In the genomic region with DNA sequence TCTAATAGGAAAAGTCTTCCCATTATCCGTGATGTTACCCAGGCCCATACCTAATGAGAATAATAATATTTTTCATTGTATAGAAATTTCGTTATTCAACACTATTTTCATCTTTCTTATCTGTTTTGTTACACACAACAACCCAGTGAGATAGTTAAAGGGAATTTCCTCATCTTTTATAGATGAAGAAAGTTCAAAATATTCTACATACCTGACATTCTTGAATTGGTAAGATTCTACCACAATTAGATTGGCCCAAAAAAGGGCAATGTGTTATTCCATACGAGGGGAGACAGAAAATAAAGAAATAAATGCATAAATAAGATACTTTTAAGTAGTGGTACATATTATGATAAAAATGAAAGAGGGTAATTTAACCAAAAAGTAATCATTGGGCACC, we compare ENCODE assay signal across 22 cellular contexts.
DNase-seq lines count a peak whose midpoint lies in the region; ATAC-seq and TF ChIP-seq lines count a peak whose summit lies in the region.
"Had no signal": no experiment of that assay in that cellular context is flagged by ENCODE, and none has a peak within 500 bp of the region (broad histone marks: within the 10 kb centered on the region; RNA-seq: fewer than 3 reads in every experiment).

No MANE protein-coding gene starts in this region.

- TF ChIP-seq CTCF in left ventricle myocardium inferior (IDR thresholded peaks at IDR 0.05; ENCODE audit: borderline replicate concordance) (no peak), fibroblast of pulmonary artery (IDR thresholded peaks at IDR 0.05; ENCODE audit: low read length, missing control alignments) (no peak), osteoblast (IDR thresholded peaks at IDR 0.05; ENCODE audit: extremely low read depth, low read depth, low read length) (no peak)
- TF ChIP-seq CTCF in CD4-positive, alpha-beta T cell (IDR thresholded peaks at IDR 0.05), result no peak

- no peaks in the 10 kb centered on the region for H3K36me3 Mint-ChIP-seq in CD4-positive, alpha-beta T cell (ENCODE audit: low read depth)
- H3K36me3 Mint-ChIP-seq: CD8-positive, alpha-beta T cell had no signal

- DNase-seq in left ventricle myocardium inferior, result no peak
- DNase-seq in cardiac septum (ENCODE audit: low spot score), result no peak
- DNase-seq in fibroblast of pulmonary artery (ENCODE audit: low read depth), result peak; percentile 25
- DNase-seq in osteoblast (ENCODE audit: insufficient read length, low spot score, missing footprints), result no peak
- no peak for DNase-seq in NOMO-1 (lab: John Stamatoyannopoulos, UW; ENCODE audit: unreplicated experiment in 2 of 2)
- no peak for DNase-seq in CD4-positive, alpha-beta T cell
- DNase-seq in H7, result no peak
- DNase-seq: 8988T; Calu3; CD8-positive, alpha-beta T cell; DMS153; GDM1; HCEC 1CT; KG1; NCI-H1105; NCI-H1694; NCI-H2081; NCI-H2171 treated with DMSO at 0.1 percent for 48 hours; NCI-H446; NCI-H526 had no signal

- H3K9me3 ChIP-seq in left ventricle myocardium inferior (replicated peaks), result no peaks in the 10 kb centered on the region
- no peaks in the 10 kb centered on the region for H3K9me3 ChIP-seq in osteoblast (ENCODE audit: low read depth, low read length)
- no peaks in the 10 kb centered on the region for H3K9me3 ChIP-seq in CD4-positive, alpha-beta T cell (ENCODE audit: control insufficient read depth, low read length)
- H3K9me3 ChIP-seq: BLaER1 treated with 17β-estradiol and CSF1 and Interleukin-3, amounts not matched to agents 10 nM and 100 nM had no signal

- no peak overlapping the region for H3K27ac Mint-ChIP-seq in CD4-positive, alpha-beta T cell
- H3K27ac Mint-ChIP-seq: CD8-positive, alpha-beta T cell had no signal

- no peak overlapping the region for H2AFZ ChIP-seq in osteoblast (ENCODE audit: low read length)

- H3K4me2 ChIP-seq in osteoblast (ENCODE audit: insufficient read depth, low read length), result no peak overlapping the region
- H3K4me2 ChIP-seq: BLaER1 treated with 17β-estradiol and CSF1 and Interleukin-3, amounts not matched to agents 10 nM and 100 nM; GM23338 had no signal

- H3K4me3 ChIP-seq in left ventricle myocardium inferior, result no peak overlapping the region
- H3K4me3 ChIP-seq in fibroblast of pulmonary artery (replicated peaks; ENCODE audit: low read depth, low read length), result no peak overlapping the region
- no peak overlapping the region for H3K4me3 ChIP-seq in osteoblast (ENCODE audit: insufficient read depth, low read length)
- H3K4me3 ChIP-seq in H7 (ENCODE audit: insufficient read depth, low read depth, low read length), result no peak overlapping the region
- H3K4me3 ChIP-seq: BLaER1 treated with 17β-estradiol and CSF1 and Interleukin-3, amounts not matched to agents 10 nM and 100 nM; GM23338 had no signal

- no peak overlapping the region for H3K4me3 Mint-ChIP-seq in CD4-positive, alpha-beta T cell
- H3K4me3 Mint-ChIP-seq: CD8-positive, alpha-beta T cell; GM23338 had no signal

- POLR2A ChIA-PET in CD4-positive, alpha-beta T cell (lab: Charles Lee), result no interaction called here

- no peaks in the 10 kb centered on the region for H4K20me1 ChIP-seq in osteoblast (ENCODE audit: insufficient read depth, low read length)
- H4K20me1 ChIP-seq: BLaER1 treated with 17β-estradiol and CSF1 and Interleukin-3, amounts not matched to agents 10 nM and 100 nM had no signal

- no peaks in the 10 kb centered on the region for H3K9me3 Mint-ChIP-seq in CD4-positive, alpha-beta T cell
- H3K9me3 Mint-ChIP-seq: CD8-positive, alpha-beta T cell; GM23338 had no signal

- H3K4me1 Mint-ChIP-seq in CD4-positive, alpha-beta T cell (ENCODE audit: low read depth), result no peaks in the 10 kb centered on the region

- no peaks in the 10 kb centered on the region for H3K27me3 Mint-ChIP-seq in CD4-positive, alpha-beta T cell

- no peaks in the 10 kb centered on the region for H3K79me2 ChIP-seq in osteoblast (ENCODE audit: insufficient read depth, low read length)

- CTCF ChIA-PET in CD4-positive, alpha-beta T cell (lab: Charles Lee), result no interaction called here

- no peak for ATAC-seq in CD4-positive, alpha-beta T cell (ENCODE audit: poor library complexity)
- ATAC-seq: CD8-positive, alpha-beta T cell; GM23338 had no signal

- intact Hi-C loops in left ventricle myocardium inferior (cut with micrococcal nuclease), result no loop called here
- intact Hi-C loops in cardiac septum (cut with DNase I), result loop anchor here (5.0 kb wide), 1 partner anchor 75 kb away; no protein-coding TSS in a partner anchor
- intact Hi-C loops in CD4-positive, alpha-beta T cell (cut with DNase I, micrococcal nuclease), result no loop called here

- no peaks in the 10 kb centered on the region for H3K36me3 ChIP-seq in left ventricle myocardium inferior
- no peaks in the 10 kb centered on the region for H3K36me3 ChIP-seq in osteoblast (ENCODE audit: insufficient read depth, low read length)
- H3K36me3 ChIP-seq in H7 (replicated peaks; ENCODE audit: control insufficient read depth, insufficient read depth, low read length), result no peaks in the 10 kb centered on the region
- H3K36me3 ChIP-seq: BLaER1 treated with 17β-estradiol and CSF1 and Interleukin-3, amounts not matched to agents 10 nM and 100 nM had no signal

- H3K27ac ChIP-seq in left ventricle myocardium inferior (replicated peaks) (peak overlapping the region; percentile 24), osteoblast (ENCODE audit: low read depth, low read length) (peak overlapping the region; percentile 15)
- no peak overlapping the region for H3K27ac ChIP-seq in CD4-positive, alpha-beta T cell (ENCODE audit: low read depth, low read length)
- H3K27ac ChIP-seq: BLaER1 treated with 17β-estradiol and CSF1 and Interleukin-3, amounts not matched to agents 10 nM and 100 nM had no signal

- H3K4me1 ChIP-seq in left ventricle myocardium inferior (peaks cover 35% of the 10 kb centered on the region), osteoblast (ENCODE audit: insufficient read depth, low read length) (peaks cover 10% of the 10 kb centered on the region)

- H3K27me3 ChIP-seq in left ventricle myocardium inferior (ENCODE audit: low read depth) (no peaks in the 10 kb centered on the region), osteoblast (ENCODE audit: insufficient read depth, low read length) (no peaks in the 10 kb centered on the region), H7 (ENCODE audit: control insufficient read depth, insufficient read depth, low read length) (no peaks in the 10 kb centered on the region)
- H3K27me3 ChIP-seq in CD4-positive, alpha-beta T cell (ENCODE audit: control insufficient read depth, insufficient read depth, low read length), result no peaks in the 10 kb centered on the region
- H3K27me3 ChIP-seq: BLaER1 treated with 17β-estradiol and CSF1 and Interleukin-3, amounts not matched to agents 10 nM and 100 nM had no signal
